21 cellular contexts compared by ENCODE assay signal in the genomic region with DNA sequence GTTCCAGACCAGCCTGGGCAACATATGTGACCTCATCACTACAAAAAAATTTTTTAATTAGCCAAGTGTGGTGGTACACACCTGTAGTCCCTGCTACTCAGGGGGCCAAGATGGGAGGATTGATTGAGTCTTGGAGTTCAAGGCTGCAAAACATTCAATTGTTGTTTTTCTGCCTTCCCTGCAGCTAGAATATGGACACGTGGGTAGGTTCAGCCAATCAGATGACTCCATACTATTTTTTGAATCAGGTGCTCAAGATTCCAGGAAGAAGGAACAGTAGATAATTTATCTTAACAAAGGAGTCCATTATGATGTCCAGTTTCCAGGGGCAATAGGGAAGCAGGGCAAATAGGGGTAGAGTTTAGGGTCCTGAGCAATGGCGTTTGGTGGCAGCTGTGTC. TPM values are rescaled to one million over a fixed set of nuclear protein-coding genes. Genes with fewer than 3 reads are reported as not detected.
A peak's percentile ranks its signal among the peaks of the same experiment; 100 is the strongest.
DNase-seq lines count a peak whose midpoint lies in the region; ATAC-seq, FAIRE-seq and TF ChIP-seq lines count a peak whose summit lies in the region.
"Had no signal": no experiment of that assay in that cellular context is flagged by ENCODE, and none has a peak within 500 bp of the region (broad histone marks: within the 10 kb centered on the region; RNA-seq: fewer than 3 reads in every experiment).

No MANE protein-coding gene starts in this region.

- no peaks in the 10 kb centered on the region for H3K9me2 ChIP-seq in HCT116 (ENCODE audit: insufficient read depth)
- no peaks in the 10 kb centered on the region for H3K9me2 ChIP-seq in MM.1S (replicated peaks; ENCODE audit: insufficient read depth, low read length)

- no peaks in the 10 kb centered on the region for H4K20me1 ChIP-seq in HCT116 (ENCODE audit: insufficient read depth)
- H4K20me1 ChIP-seq in MM.1S (ENCODE audit: insufficient read depth, low read length) = no peaks in the 10 kb centered on the region
- H4K20me1 ChIP-seq in K562 (replicated peaks; ENCODE audit: control insufficient read depth, insufficient read depth, low read length) = no peaks in the 10 kb centered on the region
- H4K20me1 ChIP-seq: BLaER1 treated with 17β-estradiol and CSF1 and Interleukin-3, amounts not matched to agents 10 nM and 100 nM had no signal

- TF ChIP-seq CTCF in HCT116 (IDR thresholded peaks at IDR 0.05 in 2 of 3, conservative IDR thresholded peaks at IDR 0.05 in 1 of 3; ENCODE audit: borderline replicate concordance in 1 of 3, insufficient read depth in 1 of 3, low read depth in 2 of 3, low read length in 2 of 3) (no peak), MM.1S (IDR thresholded peaks at IDR 0.05; ENCODE audit: low read length) (no peak), K562 (IDR thresholded peaks at IDR 0.05 in 2 of 3, conservative IDR thresholded peaks at IDR 0.05 in 1 of 3; ENCODE audit: insufficient read depth in 2 of 3, low read depth in 1 of 3, low read length in 3 of 3) (no peak)

- no peak for DNase-seq in HCT116 (ENCODE audit: low read depth, low spot score)
- DNase-seq in MM.1S = no peak
- DNase-seq in K562 (ENCODE audit: extremely low read depth in 1 of 4, low spot score in 3 of 4) = peak in 2 of 4 experiments; percentile 15 to 17
- no peak for DNase-seq in NCI-H1694 (lab: John Stamatoyannopoulos, UW)
- DNase-seq in cerebellar cortex (ENCODE audit: low spot score) = no peak
- DNase-seq in NCI-H2227 treated with DMSO at 0.1 percent for 48 hours (lab: John Stamatoyannopoulos, UW) = no peak
- DNase-seq: ACHN; AML-193; BE2C; CD4-positive, alpha-beta T cell; CD8-positive, alpha-beta memory T cell; DND-41; GOT3; HCEC 1CT had no signal

- ATAC-seq in HCT116 = no peak
- no peak for ATAC-seq in K562

- in situ Hi-C loops in K562 (cut with MboI) = no loop called here

- H3K4me2 ChIP-seq in HCT116 (ENCODE audit: low read length) (no peak overlapping the region), MM.1S (ENCODE audit: low read depth, low read length) (no peak overlapping the region), K562 (ENCODE audit: insufficient read depth, low read length) (no peak overlapping the region)
- H3K4me2 ChIP-seq: BLaER1 treated with 17β-estradiol and CSF1 and Interleukin-3, amounts not matched to agents 10 nM and 100 nM had no signal

- WGBS in K562 (ENCODE audit: insufficient coverage, low coverage, missing lambda C conversion rate) = 0% methylated on average over 2 of the region's 2 CpGs

- H2AFZ ChIP-seq in HCT116 (ENCODE audit: low read depth, low read length, poor library complexity, severe bottlenecking) (peak overlapping the region; percentile 79), MM.1S (ENCODE audit: low read length) (0 out of 2 replicates have a peak overlapping the region, but pooled peaks have one; percentile 42), K562 (ENCODE audit: low read depth, low read length) (no peak overlapping the region)

- H3F3A ChIP-seq in MM.1S (ENCODE audit: insufficient read depth, low read length) = no peaks in the 10 kb centered on the region

- TF ChIP-seq RAD21 in HCT116 (IDR thresholded peaks at IDR 0.05; ENCODE audit: low read depth) (no peak), K562 (CRISPR knock-in tag; conservative IDR thresholded peaks at IDR 0.05 in 1 of 2, IDR thresholded peaks at IDR 0.05 in 1 of 2) (no peak)

- H3K4me1 ChIP-seq in HCT116 (ENCODE audit: control insufficient read depth in 1 of 2, insufficient read depth in 2 of 2, low read length in 2 of 2) (no peaks in the 10 kb centered on the region), MM.1S (ENCODE audit: low read length) (no peaks in the 10 kb centered on the region), K562 (replicated peaks in 1 of 2; ENCODE audit: control insufficient read depth in 2 of 2, insufficient read depth in 2 of 2, low read length in 2 of 2) (no peaks in the 10 kb centered on the region)
- H3K4me1 ChIP-seq: BE2C; BLaER1 treated with 17β-estradiol and CSF1 and Interleukin-3, amounts not matched to agents 10 nM and 100 nM had no signal

- no peak for TF ChIP-seq POLR2A in HCT116 (IDR thresholded peaks at IDR 0.05; ENCODE audit: borderline replicate concordance, extremely low read depth, insufficient read depth, insufficient read length)
- no peak for TF ChIP-seq POLR2A in K562 (conservative IDR thresholded peaks at IDR 0.05)

- intact Hi-C loops in HCT116 (cut with micrococcal nuclease) (no loop called here), K562 (cut with micrococcal nuclease) (no loop called here)

- no peak overlapping the region for H3K9ac ChIP-seq in HCT116 (ENCODE audit: low read length)
- H3K9ac ChIP-seq in MM.1S (ENCODE audit: low read length) = no peak overlapping the region
- no peak overlapping the region for H3K9ac ChIP-seq in K562 (ENCODE audit: insufficient read depth in 1 of 2, low read depth in 2 of 2, low read length in 2 of 2)
- H3K9ac ChIP-seq: BLaER1 treated with 17β-estradiol and CSF1 and Interleukin-3, amounts not matched to agents 10 nM and 100 nM had no signal

- no peaks in the 10 kb centered on the region for H3K36me3 ChIP-seq in HCT116 (ENCODE audit: control insufficient read depth in 1 of 2, insufficient read depth in 2 of 2, low read length in 2 of 2)
- H3K36me3 ChIP-seq in MM.1S (replicated peaks; ENCODE audit: insufficient read depth, low read length) = no peaks in the 10 kb centered on the region
- no peaks in the 10 kb centered on the region for H3K36me3 ChIP-seq in K562 (ENCODE audit: control insufficient read depth, insufficient read depth, low read length)
- H3K36me3 ChIP-seq: BE2C; BLaER1 treated with 17β-estradiol and CSF1 and Interleukin-3, amounts not matched to agents 10 nM and 100 nM had no signal

- H3K9me3 ChIP-seq in HCT116 (ENCODE audit: control insufficient read depth in 1 of 2, insufficient read depth in 1 of 2, low read depth in 1 of 2, low read length in 2 of 2) (no peaks in the 10 kb centered on the region), MM.1S (replicated peaks; ENCODE audit: insufficient read depth, low read length) (no peaks in the 10 kb centered on the region), K562 (replicated peaks; ENCODE audit: control insufficient read depth, insufficient read depth, low read depth, low read length) (no peaks in the 10 kb centered on the region)
- H3K9me3 ChIP-seq: BE2C; BLaER1 treated with 17β-estradiol and CSF1 and Interleukin-3, amounts not matched to agents 10 nM and 100 nM had no signal

- BruUV-seq in HCT116 (replicated peaks; lab: Mats Ljungman, UMichigan) (no TSS peak), K562 (replicated peaks; lab: Mats Ljungman, UMichigan) (no TSS peak)

- CTCF ChIA-PET in HCT116 (lab: Charles Lee) (interaction anchor here (0.9 kb wide), 1 partner anchor 220 kb away, joined by 3 read pairs; no protein-coding TSS in a partner anchor), K562 (lab: Yijun Ruan, JAX; ENCODE audit: low intra/inter-chr PET ratio) (no interaction called here)

- H3K27ac ChIP-seq in HCT116 (ENCODE audit: low read depth, low read length) (no peak overlapping the region), MM.1S (ENCODE audit: low read length) (no peak overlapping the region), K562 (ENCODE audit: extremely low read depth, low read depth, low read length) (no peak overlapping the region)
- H3K27ac ChIP-seq: BLaER1 treated with 17β-estradiol and CSF1 and Interleukin-3, amounts not matched to agents 10 nM and 100 nM had no signal

- H3K4me3 ChIP-seq in HCT116 (replicated peaks in 1 of 2; ENCODE audit: low read depth in 1 of 2, low read length in 2 of 2) (no peak overlapping the region), MM.1S (ENCODE audit: low read length) (no peak overlapping the region), K562 (no peak overlapping the region)
- H3K4me3 ChIP-seq: BLaER1 treated with 17β-estradiol and CSF1 and Interleukin-3, amounts not matched to agents 10 nM and 100 nM had no signal

- TF ChIP-seq EP300 in K562 (IDR thresholded peaks at IDR 0.05; ENCODE audit: low read length) = no peak

- RAD21 ChIA-PET in HCT116 (lab: Charles Lee; ENCODE audit: low non-redundant PET in 1 of 2, low total read pairs in 2 of 2, uncharacterized antibody in 2 of 2, unreplicated experiment in 2 of 2) = no interaction called here

- H3K79me2 ChIP-seq in HCT116 (ENCODE audit: insufficient read depth, low read length) (no peaks in the 10 kb centered on the region), MM.1S (ENCODE audit: low read length) (no peaks in the 10 kb centered on the region), K562 (ENCODE audit: control insufficient read depth, insufficient read depth, low read length) (no peaks in the 10 kb centered on the region)

- H3K27me3 ChIP-seq in HCT116 (ENCODE audit: insufficient read depth, low read length) (peaks cover 28% of the 10 kb centered on the region), MM.1S (replicated peaks; ENCODE audit: insufficient read depth, low read length) (no peaks in the 10 kb centered on the region), K562 (ENCODE audit: control insufficient read depth in 2 of 2, insufficient read depth in 2 of 2, low read length in 2 of 2) (no peaks in the 10 kb centered on the region; a peak in 1 of 5 replicates)
- H3K27me3 ChIP-seq: BE2C; BLaER1 treated with 17β-estradiol and CSF1 and Interleukin-3, amounts not matched to agents 10 nM and 100 nM had no signal

- H3K9me1 ChIP-seq in K562 (ENCODE audit: control insufficient read depth, insufficient read depth, low read length) = no peaks in the 10 kb centered on the region

- POLR2A ChIA-PET in HCT116 (lab: Charles Lee) (no interaction called here), K562 (lab: Yijun Ruan, JAX) (interaction anchor here (0.6 to 1.0 kb wide), 2 partner anchors 20 to 68 kb away, joined by 3 read pairs; no protein-coding TSS in a partner anchor)

- FAIRE-seq in K562 (lab: Jason Lieb, UNC) = no peak
- FAIRE-seq: D721Med, G401.6, GM12892, H54 had no signal

RNA-seq across cellular contexts. Expression of gene DEFB119, which starts 2.4 kb away (rescaled TPM):
- total RNA-seq in HCT116 (2021; ENCODE audit: unreplicated experiment) (not detected), K562 (2014; rRNA removed) (not detected in 2 replicates), K562 (2014; rRNA removed; fragmentation: Illumina TruSeq; extraction: Trizol) (not detected in 2 replicates), K562 (2015; rRNA removed; fragmentation: Illumina TruSeq; extraction: Trizol) (not detected in 2 replicates), K562 (2021) (not detected in 2 replicates)
- not detected in 2 replicates for polyA plus RNA-seq in HCT116 (2012)
- not detected in 2 replicates for total RNA-seq in K562 (2011; cell fraction: chromatin; rRNA removed; ENCODE audit: low replicate concordance)
- not detected in 2 replicates for total RNA-seq in K562 (2011; cell fraction: nucleolus; rRNA removed)
- not detected in 2 replicates for total RNA-seq in K562 (2011; cell fraction: nucleoplasm; rRNA removed)
- polyA plus RNA-seq in K562 (2011; rRNA removed) (not detected in 2 replicates), K562 (2014; fragmentation: Illumina TruSeq; extraction: Trizol) (not detected in 2 replicates), K562 (2014; fragmentation: Nextera tagmentation; extraction: Ambion mirVana) (not detected), K562 (2014; rRNA removed) (not detected in 2 replicates)
- polyA plus RNA-seq in K562 (2011; cell fraction: cytosol; rRNA removed) = not detected in 2 replicates
- not detected in 2 replicates for polyA plus RNA-seq in K562 (2011; cell fraction: nucleus; rRNA removed)
- polyA plus RNA-seq in K562 (2012) = not detected in 2 replicates
- not detected in 2 replicates for polyA minus RNA-seq in K562 (2011; rRNA and poly(A)+ RNA removed)
- polyA minus RNA-seq in K562 (2011; cell fraction: cytosol; rRNA and poly(A)+ RNA removed) = not detected in 2 replicates
- polyA minus RNA-seq in K562 (2011; cell fraction: nucleus; rRNA and poly(A)+ RNA removed) = not detected in 2 replicates
- total RNA-seq: A172; CD4-positive, alpha-beta T cell; CD8-positive, alpha-beta memory T cell had no signal
- polyA plus RNA-seq: CD14-positive monocyte; CD8-positive, alpha-beta memory T cell had no signal

RNA-seq across cellular contexts. Expression of gene DEFB121, which starts 13.2 kb away (rescaled TPM):
- not detected for total RNA-seq in HCT116 (2021; ENCODE audit: unreplicated experiment)
- not detected in 2 replicates for polyA plus RNA-seq in HCT116 (2012)
- total RNA-seq in K562 (2011; cell fraction: chromatin; rRNA removed; ENCODE audit: low replicate concordance) = not detected in 2 replicates
- total RNA-seq in K562 (2011; cell fraction: nucleolus; rRNA removed) = not detected in 2 replicates
- not detected in 2 replicates for total RNA-seq in K562 (2011; cell fraction: nucleoplasm; rRNA removed)
- not detected in 2 replicates for total RNA-seq in K562 (2014; rRNA removed)
- total RNA-seq in K562 (2014; rRNA removed; fragmentation: Illumina TruSeq; extraction: Trizol) = not detected in 2 replicates
- total RNA-seq in K562 (2015; rRNA removed; fragmentation: Illumina TruSeq; extraction: Trizol) = not detected in 2 replicates
- total RNA-seq in K562 (2021) = not detected in 2 replicates
- not detected in 2 replicates for polyA plus RNA-seq in K562 (2011; rRNA removed)
- polyA plus RNA-seq in K562 (2011; cell fraction: cytosol; rRNA removed) = not detected in 2 replicates
- polyA plus RNA-seq in K562 (2011; cell fraction: nucleus; rRNA removed) = not detected in 2 replicates
- polyA plus RNA-seq in K562 (2012) = not detected in 2 replicates
- polyA plus RNA-seq in K562 (2014; fragmentation: Illumina TruSeq; extraction: Trizol) = not detected in 2 replicates
- not detected for polyA plus RNA-seq in K562 (2014; fragmentation: Nextera tagmentation; extraction: Ambion mirVana)
- polyA plus RNA-seq in K562 (2014; rRNA removed) = not detected in 2 replicates
- not detected in 2 replicates for polyA minus RNA-seq in K562 (2011; rRNA and poly(A)+ RNA removed)
- not detected in 2 replicates for polyA minus RNA-seq in K562 (2011; cell fraction: cytosol; rRNA and poly(A)+ RNA removed)
- polyA minus RNA-seq in K562 (2011; cell fraction: nucleus; rRNA and poly(A)+ RNA removed) = not detected in 2 replicates
- total RNA-seq: A172; CD4-positive, alpha-beta T cell; CD8-positive, alpha-beta memory T cell had no signal
- polyA plus RNA-seq: CD14-positive monocyte; CD8-positive, alpha-beta memory T cell had no signal

RNA-seq across cellular contexts. Expression of gene DEFB118, which starts 24.4 kb away (rescaled TPM):
- total RNA-seq in HCT116 (2021; ENCODE audit: unreplicated experiment) (not detected), K562 (2014; rRNA removed) (not detected in 2 replicates), K562 (2014; rRNA removed; fragmentation: Illumina TruSeq; extraction: Trizol) (not detected in 2 replicates), K562 (2015; rRNA removed; fragmentation: Illumina TruSeq; extraction: Trizol) (not detected in 2 replicates), K562 (2021) (not detected in 2 replicates)
- not detected in 2 replicates for polyA plus RNA-seq in HCT116 (2012)
- not detected in 2 replicates for total RNA-seq in K562 (2011; cell fraction: chromatin; rRNA removed; ENCODE audit: low replicate concordance)
- not detected in 2 replicates for total RNA-seq in K562 (2011; cell fraction: nucleolus; rRNA removed)
- not detected in 2 replicates for total RNA-seq in K562 (2011; cell fraction: nucleoplasm; rRNA removed)
- polyA plus RNA-seq in K562 (2011; rRNA removed) (not detected in 2 replicates), K562 (2014; fragmentation: Illumina TruSeq; extraction: Trizol) (not detected in 2 replicates), K562 (2014; fragmentation: Nextera tagmentation; extraction: Ambion mirVana) (not detected), K562 (2014; rRNA removed) (not detected in 2 replicates)
- polyA plus RNA-seq in K562 (2011; cell fraction: cytosol; rRNA removed) = not detected in 2 replicates
- polyA plus RNA-seq in K562 (2011; cell fraction: nucleus; rRNA removed) = not detected in 2 replicates
- not detected in 2 replicates for polyA plus RNA-seq in K562 (2012)
- polyA minus RNA-seq in K562 (2011; rRNA and poly(A)+ RNA removed) = not detected in 2 replicates
- polyA minus RNA-seq in K562 (2011; cell fraction: cytosol; rRNA and poly(A)+ RNA removed) = not detected in 2 replicates
- polyA minus RNA-seq in K562 (2011; cell fraction: nucleus; rRNA and poly(A)+ RNA removed) = not detected in 2 replicates
- total RNA-seq: A172; CD4-positive, alpha-beta T cell; CD8-positive, alpha-beta memory T cell had no signal
- polyA plus RNA-seq: CD14-positive monocyte; CD8-positive, alpha-beta memory T cell had no signal

RNA-seq across cellular contexts. Expression of gene DEFB123, which starts 47.6 kb away (rescaled TPM):
- not detected for total RNA-seq in HCT116 (2021; ENCODE audit: unreplicated experiment)
- polyA plus RNA-seq in HCT116 (2012) = not detected in 2 replicates
- not detected in 2 replicates for total RNA-seq in K562 (2011; cell fraction: chromatin; rRNA removed; ENCODE audit: low replicate concordance)
- total RNA-seq in K562 (2011; cell fraction: nucleolus; rRNA removed) = not detected in 2 replicates
- total RNA-seq in K562 (2011; cell fraction: nucleoplasm; rRNA removed) = not detected in 2 replicates
- not detected in 2 replicates for total RNA-seq in K562 (2014; rRNA removed)
- not detected in 2 replicates for total RNA-seq in K562 (2014; rRNA removed; fragmentation: Illumina TruSeq; extraction: Trizol)
- not detected in 2 replicates for total RNA-seq in K562 (2015; rRNA removed; fragmentation: Illumina TruSeq; extraction: Trizol)
- total RNA-seq in K562 (2021) = not detected in 2 replicates
- not detected in 2 replicates for polyA plus RNA-seq in K562 (2011; rRNA removed)
- polyA plus RNA-seq in K562 (2011; cell fraction: cytosol; rRNA removed) = not detected in 2 replicates
- polyA plus RNA-seq in K562 (2011; cell fraction: nucleus; rRNA removed) = not detected in 2 replicates
- not detected in 2 replicates for polyA plus RNA-seq in K562 (2012)
- not detected in 2 replicates for polyA plus RNA-seq in K562 (2014; fragmentation: Illumina TruSeq; extraction: Trizol)
- polyA plus RNA-seq in K562 (2014; fragmentation: Nextera tagmentation; extraction: Ambion mirVana) = not detected
- not detected in 2 replicates for polyA plus RNA-seq in K562 (2014; rRNA removed)
- polyA minus RNA-seq in K562 (2011; rRNA and poly(A)+ RNA removed) = not detected in 2 replicates
- not detected in 2 replicates for polyA minus RNA-seq in K562 (2011; cell fraction: cytosol; rRNA and poly(A)+ RNA removed)
- not detected in 2 replicates for polyA minus RNA-seq in K562 (2011; cell fraction: nucleus; rRNA and poly(A)+ RNA removed)
- total RNA-seq: A172; CD4-positive, alpha-beta T cell; CD8-positive, alpha-beta memory T cell had no signal
- polyA plus RNA-seq: CD14-positive monocyte; CD8-positive, alpha-beta memory T cell had no signal
